In the genomic region with DNA sequence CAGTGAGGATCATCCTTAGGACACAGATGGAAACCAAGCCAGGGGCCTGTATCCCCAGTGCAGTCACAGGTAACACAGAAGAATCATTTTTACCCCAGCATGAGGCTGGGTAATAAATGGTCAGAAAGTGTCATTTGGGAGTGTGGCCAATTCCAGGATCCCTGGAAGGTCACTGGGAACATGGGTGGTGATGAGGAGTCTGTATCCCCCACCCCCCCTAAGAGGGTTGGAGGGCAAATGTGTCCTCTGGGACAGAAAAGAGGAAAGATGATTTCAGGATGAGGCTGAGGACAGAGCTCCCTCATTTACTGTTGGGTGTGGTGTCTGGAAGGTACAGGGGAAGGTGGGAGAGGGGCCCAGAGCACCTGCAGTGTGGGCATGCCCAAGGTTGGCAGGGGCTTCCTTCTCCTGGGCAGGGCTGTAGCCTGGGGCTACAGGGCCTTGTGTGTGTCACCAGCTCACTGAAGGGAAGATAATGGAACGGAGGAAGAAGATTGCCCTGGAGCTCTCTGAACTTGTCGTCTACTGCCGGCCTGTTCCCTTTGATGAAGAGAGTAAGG, we compare ENCODE assay signal across 11 cellular contexts. TPM values are rescaled to one million over a fixed set of nuclear protein-coding genes. Genes with fewer than 3 reads are reported as not detected.
A peak's percentile ranks its signal among the peaks of the same experiment; 100 is the strongest.
DNase-seq lines count a peak whose midpoint lies in the region; ATAC-seq and TF ChIP-seq lines count a peak whose summit lies in the region.
"Had no signal": no experiment of that assay in that cellular context is flagged by ENCODE, and none has a peak within 500 bp of the region (broad histone marks: within the 10 kb centered on the region; RNA-seq: fewer than 3 reads in every experiment).

No MANE protein-coding gene starts in this region.

- H3K4me3 Mint-ChIP-seq in CD4-positive, CD25-positive, alpha-beta regulatory T cell = no peak overlapping the region
- H3K4me3 Mint-ChIP-seq in T-helper 17 cell (no peak overlapping the region), endothelial cell (ENCODE audit: unreplicated experiment) (peak overlapping the region; percentile 32)

- H3K4me3 ChIP-seq in CD4-positive, CD25-positive, alpha-beta regulatory T cell (ENCODE audit: low read depth, low read length) = no peak overlapping the region
- H3K4me3 ChIP-seq in prostate gland = no peak overlapping the region
- H3K4me3 ChIP-seq: GM12878, SJSA1 had no signal

- no peak overlapping the region for H3K27ac ChIP-seq in CD4-positive, CD25-positive, alpha-beta regulatory T cell (ENCODE audit: insufficient read depth, low read length, poor library complexity, severe bottlenecking)
- peak overlapping the region; percentile 57 to 62 for H3K27ac ChIP-seq in prostate gland
- H3K27ac ChIP-seq: SJSA1 had no signal

- no peaks in the 10 kb centered on the region for H3K4me1 ChIP-seq in CD4-positive, CD25-positive, alpha-beta regulatory T cell (ENCODE audit: control insufficient read depth, insufficient read depth, low read length, poor library complexity, severe bottlenecking)
- H3K4me1 ChIP-seq in prostate gland (replicated peaks) = no peaks in the 10 kb centered on the region

- H3K9me3 Mint-ChIP-seq in CD4-positive, CD25-positive, alpha-beta regulatory T cell = no peaks in the 10 kb centered on the region
- no peaks in the 10 kb centered on the region for H3K9me3 Mint-ChIP-seq in endothelial cell (ENCODE audit: unreplicated experiment)

- H3K9me3 ChIP-seq in CD4-positive, CD25-positive, alpha-beta regulatory T cell (ENCODE audit: control insufficient read depth in 2 of 2, low read length in 2 of 2) = no peaks in the 10 kb centered on the region
- H3K9me3 ChIP-seq in T-helper 17 cell (ENCODE audit: control insufficient read depth, low read length, poor library complexity, severe bottlenecking) (no peaks in the 10 kb centered on the region), prostate gland (no peaks in the 10 kb centered on the region)
- H3K9me3 ChIP-seq: SJSA1 had no signal

- no peaks in the 10 kb centered on the region for H3K27me3 Mint-ChIP-seq in CD4-positive, CD25-positive, alpha-beta regulatory T cell
- H3K27me3 Mint-ChIP-seq in T-helper 17 cell = no peaks in the 10 kb centered on the region
- H3K27me3 Mint-ChIP-seq in endothelial cell (ENCODE audit: unreplicated experiment) = peaks cover 24% of the 10 kb centered on the region

- no peak for ATAC-seq in CD4-positive, CD25-positive, alpha-beta regulatory T cell (ENCODE audit: low read depth in 2 of 2)
- ATAC-seq in T-helper 17 cell (no peak), GM18861 (IDR thresholded peaks at IDR 0.05; ENCODE audit: unreplicated experiment) (no peak)
- ATAC-seq: GM12878 had no signal

- TF ChIP-seq CTCF in endothelial cell (IDR thresholded peaks at IDR 0.05; ENCODE audit: unreplicated experiment) = no peak
- no peak for TF ChIP-seq CTCF in prostate gland (IDR thresholded peaks at IDR 0.05)

- H3K36me3 Mint-ChIP-seq in CD4-positive, CD25-positive, alpha-beta regulatory T cell = peaks cover 49% of the 10 kb centered on the region
- peaks cover 14% of the 10 kb centered on the region for H3K36me3 Mint-ChIP-seq in T-helper 17 cell (ENCODE audit: low read depth)
- peaks cover 64% of the 10 kb centered on the region for H3K36me3 Mint-ChIP-seq in endothelial cell (ENCODE audit: low read depth, unreplicated experiment)

- H3K36me3 ChIP-seq in CD4-positive, CD25-positive, alpha-beta regulatory T cell (ENCODE audit: control insufficient read depth, insufficient read depth, low read length) = peaks cover 98% of the 10 kb centered on the region
- peaks cover 30 to 35% of the 10 kb centered on the region in 2 donors for H3K36me3 ChIP-seq in prostate gland

- TF ChIP-seq POLR2A in prostate gland (IDR thresholded peaks at IDR 0.05) = no peak

- 46% methylated on average over 3 of the region's 3 CpGs for WGBS in prostate gland

- H3K27ac Mint-ChIP-seq in CD4-positive, CD25-positive, alpha-beta regulatory T cell = peak overlapping the region in 2 of 3 donors; percentile 74 to 91
- peak overlapping the region; percentile 81 for H3K27ac Mint-ChIP-seq in T-helper 17 cell
- peak overlapping the region; percentile 17 for H3K27ac Mint-ChIP-seq in endothelial cell (ENCODE audit: unreplicated experiment)

- H3K27me3 ChIP-seq in CD4-positive, CD25-positive, alpha-beta regulatory T cell (ENCODE audit: control insufficient read depth, insufficient read depth, low read length) = no peaks in the 10 kb centered on the region
- no peaks in the 10 kb centered on the region for H3K27me3 ChIP-seq in prostate gland (replicated peaks; ENCODE audit: insufficient read depth)
- H3K27me3 ChIP-seq: SJSA1 had no signal

- DNase-seq in CD4-positive, CD25-positive, alpha-beta regulatory T cell = no peak
- DNase-seq in T-helper 17 cell (peak in 1 of 3 donors; percentile 1), endothelial cell (ENCODE audit: low spot score) (no peak), prostate gland (ENCODE audit: low spot score) (no peak), SIG-M5 treated with dmso at 0.1 percent for 504 hours (lab: John Stamatoyannopoulos, UW; ENCODE audit: unreplicated experiment) (no peak), middle frontal gyrus (ENCODE audit: extremely low spot score, low spot score) (no peak), kidney tubule cell (ENCODE audit: low spot score) (no peak)
- DNase-seq: NCI-H226 had no signal

- intact Hi-C loops in prostate gland (cut with DNase I) = loop anchor here (2.0 to 10.0 kb wide), 2 partner anchors 61 to 243 kb away; no protein-coding TSS in a partner anchor

- H3K4me1 Mint-ChIP-seq in CD4-positive, CD25-positive, alpha-beta regulatory T cell = peaks cover 0 to 26% (median 19%) of the 10 kb centered on the region in 4 donors
- H3K4me1 Mint-ChIP-seq in T-helper 17 cell = peaks cover 22% of the 10 kb centered on the region
- peaks cover 6% of the 10 kb centered on the region for H3K4me1 Mint-ChIP-seq in endothelial cell (ENCODE audit: unreplicated experiment)

RNA-seq across cellular contexts. Expression of a gene that starts 34.5 kb away (rescaled TPM):
- 540 TPM for total RNA-seq in CD4-positive, CD25-positive, alpha-beta regulatory T cell
- polyA plus RNA-seq in CD4-positive, CD25-positive, alpha-beta regulatory T cell = 10 to 100 TPM; 30.4 to 36.1 (median 33.0) TPM
- total RNA-seq in T-helper 17 cell (100 to 1,000 TPM; 420 to 428 TPM), endothelial cell (ENCODE audit: unreplicated experiment) (456 TPM), prostate gland (100 to 1,000 TPM in 1 of 2 donors, 10 to 100 TPM in 1; 67.9 to 129 TPM)

Comparison
In these comparisons a context has a peak if more than half of its experiments do, and no peak if none do; other contexts are left out.
1. H3K27ac Mint-ChIP-seq: peak in every context shown above with its lines; median percentile 82 in CD4-positive, CD25-positive, alpha-beta regulatory T cell; 81 in T-helper 17 cell; 17 in endothelial cell.